In the genomic region with DNA sequence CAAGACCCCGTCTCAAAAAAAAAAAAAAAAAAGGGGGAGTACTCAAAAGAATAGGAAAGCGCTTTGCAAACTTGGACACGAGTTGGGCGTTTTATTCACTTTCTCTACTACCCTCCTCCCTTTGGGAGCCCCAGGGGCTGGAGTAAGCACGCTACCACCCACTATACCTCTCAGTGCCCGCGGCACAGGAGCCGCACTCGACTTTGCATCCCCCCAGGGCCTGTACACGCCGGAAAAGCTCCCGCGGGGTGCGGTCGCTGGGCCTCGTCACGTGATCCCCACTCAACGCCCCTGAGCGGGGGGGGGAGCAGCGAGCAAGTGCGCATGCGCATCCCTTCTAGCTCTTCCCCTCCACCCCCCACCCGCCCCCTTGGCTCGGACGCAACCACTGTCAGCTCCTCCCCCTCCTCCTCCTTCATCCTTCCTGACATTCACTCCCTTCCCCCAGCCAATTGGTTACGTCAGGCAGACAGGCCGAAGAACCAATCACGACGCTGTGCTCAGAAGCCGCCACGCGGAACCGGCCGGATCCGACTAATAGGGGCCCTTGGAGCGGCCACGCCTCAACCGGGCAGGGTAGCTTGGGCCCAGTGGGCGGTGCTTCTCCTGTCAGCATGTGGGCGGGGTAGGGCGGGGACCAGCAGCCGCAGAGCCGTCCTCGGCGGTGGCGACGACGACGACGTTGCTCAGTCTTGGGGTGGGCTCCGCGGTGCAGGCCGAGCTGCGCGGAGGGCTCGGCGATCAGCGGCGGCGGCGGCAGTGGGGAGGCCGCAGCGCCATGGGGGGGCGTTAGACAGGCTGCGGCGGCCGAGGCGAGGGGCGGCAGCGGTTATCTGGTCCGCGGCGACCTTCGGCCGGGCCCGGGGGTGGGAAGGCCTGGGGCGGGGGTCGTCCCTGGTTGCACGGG, we compare ENCODE assay signal across 8 cellular contexts. TPM values are rescaled to one million over a fixed set of nuclear protein-coding genes. Genes with fewer than 3 reads are reported as not detected.
DNase-seq lines count a peak whose midpoint lies in the region; ATAC-seq, FAIRE-seq and TF ChIP-seq lines count a peak whose summit lies in the region.

A gene with protein sequence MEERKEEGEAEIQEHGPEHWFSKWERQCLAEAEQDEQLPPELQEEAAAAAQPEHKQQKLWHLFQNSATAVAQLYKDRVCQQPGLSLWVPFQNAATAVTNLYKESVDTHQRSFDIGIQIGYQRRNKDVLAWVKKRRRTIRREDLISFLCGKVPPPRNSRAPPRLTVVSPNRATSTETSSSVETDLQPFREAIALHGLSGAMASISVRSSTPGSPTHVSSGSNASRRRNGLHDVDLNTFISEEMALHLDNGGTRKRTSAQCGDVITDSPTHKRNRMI (plus strand): TSS at position 685 of the 907 bp plus-strand sequence. CDS start 401 bp downstream, outside the sequence.

- peaks cover 0 to 11% (median 6%) of the 10 kb centered on the region in 4 experiments; a peak in 5 of 7 replicates for H3K4me1 ChIP-seq in H1 (replicated peaks in 1 of 4; ENCODE audit: control insufficient read depth in 3 of 4, insufficient read depth in 4 of 4, low read length in 3 of 4)
- peaks cover 9% of the 10 kb centered on the region for H3K4me1 ChIP-seq in mesenchymal stem cell (ENCODE audit: control insufficient read depth, insufficient read depth, low read depth, low read length)

- H2BK5ac ChIP-seq in H1 (ENCODE audit: low read depth, low read length) = peak within 1 kb of the TSS; percentile 90
- H2BK5ac ChIP-seq in mesenchymal stem cell (ENCODE audit: low read depth, low read length, poor library complexity, severe bottlenecking) = peak within 1 kb of the TSS; percentile 96

- H3K36me3 ChIP-seq in H1 (ENCODE audit: control insufficient read depth in 2 of 4, insufficient read depth in 4 of 4, low read length in 3 of 4) (peaks cover 0 to 27% (median 2%) of the 10 kb centered on the region in 4 experiments; a peak in 4 of 8 replicates), mesenchymal stem cell (ENCODE audit: control insufficient read depth in 1 of 2, insufficient read depth in 2 of 2, low read depth in 1 of 2, low read length in 2 of 2) (peaks cover 0 to 34% of the 10 kb centered on the region in 2 experiments)

- peak within 1 kb of the TSS; percentile 91 for H3K27ac ChIP-seq in H1 (ENCODE audit: low read depth, low read length)
- peak within 1 kb of the TSS; percentile 91 for H3K27ac ChIP-seq in mesenchymal stem cell (ENCODE audit: low read length, poor library complexity, severe bottlenecking)

- H2BK120ac ChIP-seq in H1 (replicated peaks; ENCODE audit: low read depth, low read length) (no peak within 1 kb of the TSS), mesenchymal stem cell (ENCODE audit: low read depth, low read length) (peak within 1 kb of the TSS; percentile 99)

- H2AK5ac ChIP-seq in H1 (ENCODE audit: low read depth, low read length) (no peak within 1 kb of the TSS), mesenchymal stem cell (ENCODE audit: low read length, severe bottlenecking) (peak within 1 kb of the TSS; percentile 61)

- no peak within 1 kb of the TSS for H3K23ac ChIP-seq in H1 (ENCODE audit: insufficient read length)
- H3K23ac ChIP-seq in mesenchymal stem cell (ENCODE audit: low read length in 2 of 2) = peak within 1 kb of the TSS; percentile 91 to 99

- H3K27me3 ChIP-seq in H1 (replicated peaks in 1 of 4; ENCODE audit: control insufficient read depth in 3 of 4, extremely low read depth in 1 of 4, insufficient read depth in 3 of 4, low read length in 3 of 4) = no peaks in the 10 kb centered on the region
- no peaks in the 10 kb centered on the region for H3K27me3 ChIP-seq in mesenchymal stem cell (ENCODE audit: control insufficient read depth in 1 of 2, insufficient read depth in 1 of 2, low read length in 2 of 2)

- CTCF ChIA-PET in H1 (lab: Charles Lee; ENCODE audit: partially characterized antibody) = interaction anchor here (0.9 to 1.4 kb wide), 3 partner anchors 22 to 48 kb away, joined by 3 to 4 read pairs (median 3); no protein-coding TSS in a partner anchor

- H3K23me2 ChIP-seq in H1 (ENCODE audit: low read depth, low read length) = peaks cover 13% of the 10 kb centered on the region

- peaks cover 31 to 43% of the 10 kb centered on the region in 2 experiments for H3K79me2 ChIP-seq in H1 (ENCODE audit: control insufficient read depth in 1 of 2, insufficient read depth in 2 of 2, low read length in 2 of 2)

- TF ChIP-seq POLR2A in H1 (IDR thresholded peaks at IDR 0.05; ENCODE audit: control extremely low read depth in 1 of 2, low read depth in 2 of 2, low read length in 2 of 2) = peak; percentile 98 to 99

- H3K9ac ChIP-seq in H1 (replicated peaks in 1 of 4; ENCODE audit: extremely low read depth in 1 of 4, low read depth in 3 of 4, low read length in 3 of 4) (peak within 1 kb of the TSS; percentile 93 to 99 (median 96)), mesenchymal stem cell (ENCODE audit: low read length) (peak within 1 kb of the TSS; percentile 95)

- WGBS in H1 (ENCODE audit: extremely low coverage in 1 of 2, insufficient coverage in 1 of 2, insufficient read length in 1 of 2, insufficient replicate concordance in 2 of 2, low coverage in 1 of 2, low lambda C conversion rate in 2 of 2, missing lambda C conversion rate in 1 of 2), 2 experiments = 1% methylated on average over 40 of the region's 79 CpGs; no CpG with 5 or more reads in 1 of the 2 experiments
- under 1% methylated on average over 42 of the region's 79 CpGs for WGBS in mesenchymal stem cell

- H3K14ac ChIP-seq in H1 (ENCODE audit: insufficient read length) = no peak within 1 kb of the TSS
- peak within 1 kb of the TSS; percentile 78 to 100 for H3K14ac ChIP-seq in mesenchymal stem cell (ENCODE audit: low read length in 2 of 2)

- H3K79me1 ChIP-seq in H1 (ENCODE audit: low read depth, low read length) (no peaks in the 10 kb centered on the region; the same call in 1 of the 2 replicates), mesenchymal stem cell (replicated peaks; ENCODE audit: low read length, poor library complexity, severe bottlenecking) (no peaks in the 10 kb centered on the region)

- peak within 1 kb of the TSS; percentile 89 for H3K56ac ChIP-seq in H1 (replicated peaks; ENCODE audit: insufficient read length, low read depth, low read length)

- peaks cover 15 to 16% of the 10 kb centered on the region in 2 experiments for H4K20me1 ChIP-seq in H1 (replicated peaks in 1 of 2; ENCODE audit: control insufficient read depth in 1 of 2, insufficient read depth in 2 of 2, low read length in 2 of 2)

- H4K5ac ChIP-seq in H1 (ENCODE audit: insufficient read length, low read depth, low read length) = peak within 1 kb of the TSS; percentile 87

- ATAC-seq in GM21360 (IDR thresholded peaks at IDR 0.05; ENCODE audit: unreplicated experiment) = peak; percentile 85

- no peak within 1 kb of the TSS; the same call in 1 of the 2 replicates for H2AFZ ChIP-seq in H1 (ENCODE audit: low read length)
- H2AFZ ChIP-seq in mesenchymal stem cell (ENCODE audit: low read depth, low read length) = no peak within 1 kb of the TSS

- H3K9me3 ChIP-seq in H1 (ENCODE audit: insufficient read depth in 2 of 2, low read depth in 1 of 2, low read length in 1 of 2) (no peaks in the 10 kb centered on the region), mesenchymal stem cell (ENCODE audit: control insufficient read depth, low read length) (no peaks in the 10 kb centered on the region)

- H4K8ac ChIP-seq in H1 (ENCODE audit: extremely low read depth, insufficient read depth, low read length) = peak within 1 kb of the TSS; percentile 96; the same call in 1 of the 2 replicates
- peak within 1 kb of the TSS; percentile 92 for H4K8ac ChIP-seq in mesenchymal stem cell (ENCODE audit: low read length)

- H3K18ac ChIP-seq in H1 (ENCODE audit: extremely low read depth, low read length) (peak within 1 kb of the TSS; percentile 88), mesenchymal stem cell (ENCODE audit: low read depth in 1 of 2, low read length in 2 of 2) (peak within 1 kb of the TSS; percentile 99 to 100)

- DNase-seq in COLO668 (lab: John Stamatoyannopoulos, UW; ENCODE audit: unreplicated experiment) (peak; percentile 99), HT1080 (ENCODE audit: low read depth) (peak; percentile 99), NOMO-1 treated with DMSO at 0.1 percent for 48 hours (lab: John Stamatoyannopoulos, UW; ENCODE audit: unreplicated experiment) (peak; percentile 100), H1 (ENCODE audit: low read depth in 1 of 2, low spot score in 2 of 2) (peak; percentile 95 to 100), mesenchymal stem cell (peak; percentile 100)
- DNase-seq in activated CD8-positive, alpha-beta memory T cell treated with anti-CD3 and anti-CD28 coated beads for 48 hours (ENCODE audit: low read depth in 2 of 3, low spot score in 2 of 3) = peak; percentile 96 to 99 (median 96)
- peak; percentile 98 for DNase-seq in stimulated activated CD8-positive, alpha-beta memory T cell treated with anti-CD3 and anti-CD28 coated beads, Interleukin-12 subunit alpha, Interleukin-12 subunit beta, amount 100 ng/mL, for 4 hours (ENCODE audit: low read depth)

- no peak within 1 kb of the TSS for H2BK20ac ChIP-seq in H1 (ENCODE audit: low read length)

- H3K4ac ChIP-seq in H1 (replicated peaks; ENCODE audit: insufficient read length, low read depth, low read length) (peak within 1 kb of the TSS; percentile 61), mesenchymal stem cell (ENCODE audit: low read depth in 1 of 2, low read length in 2 of 2) (peak within 1 kb of the TSS; percentile 99 to 100)

- no peak for TF ChIP-seq CTCF in H1 (IDR thresholded peaks at IDR 0.05; ENCODE audit: control extremely low read depth in 1 of 3, insufficient read depth in 1 of 3, low read depth in 1 of 3, low read length in 3 of 3)

- TF ChIP-seq RAD21 in H1 (IDR thresholded peaks at IDR 0.05 in 1 of 2, conservative IDR thresholded peaks at IDR 0.05 in 1 of 2; ENCODE audit: low read depth in 2 of 2, low read length in 2 of 2) = no peak

- peak in 1 of 2 experiments; percentile 57; a peak in 1 of 3 replicates for TF ChIP-seq EP300 in H1 (IDR thresholded peaks at IDR 0.05; ENCODE audit: borderline replicate concordance in 1 of 2, low read depth in 2 of 2, low read length in 2 of 2)

- H2BK15ac ChIP-seq in H1 (ENCODE audit: low read length) (no peak within 1 kb of the TSS; the same call in 1 of the 2 replicates), mesenchymal stem cell (ENCODE audit: low read depth, poor library complexity, severe bottlenecking) (peak within 1 kb of the TSS; percentile 99)

- peak within 1 kb of the TSS; percentile 85 to 97 (median 95) for H3K4me3 ChIP-seq in H1 (ENCODE audit: extremely low read depth in 1 of 4, insufficient read depth in 2 of 4, low read depth in 3 of 4, low read length in 4 of 4)
- H3K4me3 ChIP-seq in mesenchymal stem cell (ENCODE audit: insufficient read depth in 1 of 2, low read depth in 1 of 2, low read length in 2 of 2) = peak within 1 kb of the TSS; percentile 87 to 98

- H3K4me2 ChIP-seq in H1 (ENCODE audit: insufficient read depth in 1 of 2, low read depth in 2 of 2, low read length in 2 of 2) (peak within 1 kb of the TSS; percentile 94 to 95), mesenchymal stem cell (ENCODE audit: low read length, poor library complexity, severe bottlenecking) (peak within 1 kb of the TSS; percentile 92)

- POLR2A ChIA-PET in H1 (lab: Charles Lee; ENCODE audit: partially characterized antibody) = interaction anchor here (0.6 to 5.6 kb wide), 25 partner anchors 11 to 793 kb away, joined by 3 to 72 read pairs (median 5); partner anchors contain the start of genes CARHSP1 and USP7

- 0 out of 2 replicates have a peak within 1 kb of the TSS, but pooled peaks have one; percentile 23 for H2BK12ac ChIP-seq in H1 (ENCODE audit: low read depth, low read length)
- H2BK12ac ChIP-seq in mesenchymal stem cell (ENCODE audit: low read length in 2 of 2) = peak within 1 kb of the TSS; percentile 52 to 94

- peak within 1 kb of the TSS; percentile 90 for H4K91ac ChIP-seq in H1 (replicated peaks; ENCODE audit: insufficient read length, low read length)
- H4K91ac ChIP-seq in mesenchymal stem cell (ENCODE audit: low read length) = peak within 1 kb of the TSS; percentile 97

- no peak for FAIRE-seq in H1 (lab: Jason Lieb, UNC)

RNA-seq across cellular contexts. Expression of the gene that starts here (rescaled TPM):
- total RNA-seq in HT1080 (2014; rRNA removed; shearing (Covaris generic)) = 41.7 and 46.9 TPM in 2 replicates
- 36.1 and 41.1 TPM in 2 replicates for polyA plus RNA-seq in HT1080 (2015; cell fraction: cytosol; rRNA removed)
- polyA plus RNA-seq in HT1080 (2015; cell fraction: nucleus; rRNA removed) = 47.3 and 50.2 TPM in 2 replicates
- 63.1 and 66.1 TPM in 2 replicates for total RNA-seq in H1 (2021; fragmentation: NEBNext Ultra II Directional; extraction: Animal tissue kit (Norgen Biotek cat#: 25700))
- polyA plus RNA-seq in H1 (2011; rRNA removed) = 11.6 and 11.9 TPM in 2 replicates
- 16.9 TPM for polyA plus RNA-seq in H1 (2011; cell fraction: cytosol; rRNA removed)
- 9.7 TPM for polyA plus RNA-seq in H1 (2011; cell fraction: nucleus; rRNA removed)
- polyA plus RNA-seq in H1 (2012, experiment 1 of 2) = 14.3 to 21.6 TPM (median 17.4 TPM) in 4 replicates
- polyA plus RNA-seq in H1 (2012, experiment 2 of 2) = 3.4 TPM
- polyA plus RNA-seq in H1 (2013, experiment 1 of 2) = 22.2 TPM
- 21.7 TPM for polyA plus RNA-seq in H1 (2013, experiment 2 of 2)
- polyA minus RNA-seq in H1 (2011; rRNA and poly(A)+ RNA removed) = 38.0 and 41.9 TPM in 2 replicates
- 29.7 TPM for polyA minus RNA-seq in H1 (2011; cell fraction: cytosol; rRNA and poly(A)+ RNA removed)
- 26.0 TPM for polyA minus RNA-seq in H1 (2011; cell fraction: nucleus; rRNA and poly(A)+ RNA removed)
- polyA plus RNA-seq in mesenchymal stem cell (2013, experiment 1 of 2) = 43.4 TPM
- polyA plus RNA-seq in mesenchymal stem cell (2013, experiment 2 of 2) = 42.6 TPM

Comparison
In these comparisons a context has a peak if more than half of its experiments do, and no peak if none do; other contexts are left out.
1. Peak in every context shown above with its lines: DNase-seq, ATAC-seq, H3K4me3 ChIP-seq and H3K27ac ChIP-seq.